Comparison of ENCODE assay signal across 10 cellular contexts in genomic region chr16:51152691-51153261, GRCh38. TPM values are rescaled to one million over a fixed set of nuclear protein-coding genes. Genes with fewer than 3 reads are reported as not detected.
A peak's percentile ranks its signal among the peaks of the same experiment; 100 is the strongest.
DNase-seq lines count a peak whose midpoint lies in the region; ATAC-seq, FAIRE-seq and TF ChIP-seq lines count a peak whose summit lies in the region.
"Had no signal": no experiment of that assay in that cellular context is flagged by ENCODE, and none has a peak within 500 bp of the region (broad histone marks: within the 10 kb centered on the region; RNA-seq: fewer than 3 reads in every experiment).

No MANE protein-coding gene starts in this region.

- no peaks in the 10 kb centered on the region for H3F3A ChIP-seq in SK-N-SH (replicated peaks; ENCODE audit: insufficient read depth)

- H3K9me3 ChIP-seq in SK-N-SH (no peaks in the 10 kb centered on the region), left ventricle myocardium inferior (replicated peaks) (no peaks in the 10 kb centered on the region)

- TF ChIP-seq EP300 in SK-N-SH (IDR thresholded peaks at IDR 0.05; ENCODE audit: borderline replicate concordance in 1 of 2, low read depth in 1 of 2, low read length in 1 of 2), result no peak

- no peaks in the 10 kb centered on the region for H3K9me2 ChIP-seq in SK-N-SH

- H2AFZ ChIP-seq in SK-N-SH (ENCODE audit: low read depth), result no peak overlapping the region

- H3K4me3 ChIP-seq in SK-N-SH (ENCODE audit: low read depth in 2 of 2, low read length in 1 of 2) (0 out of 4 replicates have a peak overlapping the region, but pooled peaks of 1 of the 2 experiments have one; percentile 19), left ventricle myocardium inferior (peak overlapping the region; percentile 66), retinal pigment epithelial cell (ENCODE audit: low read length) (peak overlapping the region; percentile 29)
- H3K4me3 ChIP-seq: lung had no signal

- peaks cover 84% of the 10 kb centered on the region for H3K27me3 ChIP-seq in SK-N-SH (ENCODE audit: insufficient read depth)
- peaks cover 100% of the 10 kb centered on the region for H3K27me3 ChIP-seq in left ventricle myocardium inferior (ENCODE audit: low read depth)

- H3K27ac ChIP-seq in SK-N-SH (ENCODE audit: low read depth in 2 of 2, low read length in 1 of 2) (no peak overlapping the region), left ventricle myocardium inferior (replicated peaks) (no peak overlapping the region)

- H3K36me3 ChIP-seq in SK-N-SH (replicated peaks in 1 of 2; ENCODE audit: control insufficient read depth in 1 of 2, insufficient read depth in 2 of 2, low read length in 1 of 2) (no peaks in the 10 kb centered on the region), left ventricle myocardium inferior (no peaks in the 10 kb centered on the region)

- no peaks in the 10 kb centered on the region for H4K20me1 ChIP-seq in SK-N-SH (ENCODE audit: insufficient read depth)

- CTCF ChIA-PET in SK-N-SH (lab: Yijun Ruan, JAX), result interaction anchor here (0.7 kb wide), 1 partner anchor 830 kb away, joined by 4 read pairs; no protein-coding TSS in a partner anchor

- H3K4me1 ChIP-seq in SK-N-SH (ENCODE audit: control insufficient read depth in 1 of 2, insufficient read depth in 2 of 2, low read depth in 1 of 2, low read length in 1 of 2) (no peaks in the 10 kb centered on the region; a peak in 1 of 4 replicates), left ventricle myocardium inferior (peaks cover 56% of the 10 kb centered on the region)

- POLR2A ChIA-PET in SK-N-SH (lab: Yijun Ruan, JAX), result no interaction called here

- no peak for TF ChIP-seq RAD21 in SK-N-SH (IDR thresholded peaks at IDR 0.05; ENCODE audit: low read length)

- H3K9ac ChIP-seq in SK-N-SH, result no peak overlapping the region

- TF ChIP-seq CTCF in SK-N-SH (IDR thresholded peaks at IDR 0.05) (no peak), left ventricle myocardium inferior (IDR thresholded peaks at IDR 0.05; ENCODE audit: borderline replicate concordance) (no peak), retinal pigment epithelial cell (conservative IDR thresholded peaks at IDR 0.05; ENCODE audit: low read depth, low read length) (no peak)

- ATAC-seq in GM18907 (IDR thresholded peaks at IDR 0.05; ENCODE audit: unreplicated experiment), result no peak

- DNase-seq in Daoy (ENCODE audit: low read depth), result peak; percentile 52
- DNase-seq in SK-N-SH, result peak; percentile 42
- no peak for DNase-seq in left ventricle myocardium inferior
- no peak for DNase-seq in retinal pigment epithelial cell (ENCODE audit: low read depth)
- no peak for DNase-seq in amniotic stem cell (lab: John Stamatoyannopoulos, UW)
- DNase-seq in SKM-1 treated with dmso at 0.1 percent for 144 hours (lab: John Stamatoyannopoulos, UW; ENCODE audit: unreplicated experiment), result no peak
- DNase-seq in RCC 7860 (ENCODE audit: low spot score), result no peak

- FAIRE-seq in RCC 7860 (lab: Jason Lieb, UNC), result no peak

- 27% methylated on average over 44 of the region's 51 CpGs for WGBS in SK-N-SH (ENCODE audit: low lambda C conversion rate)

- intact Hi-C loops in left ventricle myocardium inferior (cut with micrococcal nuclease), result no loop called here

- H3K79me2 ChIP-seq in SK-N-SH (ENCODE audit: insufficient read depth), result no peaks in the 10 kb centered on the region

- H3K4me2 ChIP-seq in SK-N-SH, result peak overlapping the region; percentile 82; the same call in 1 of the 2 replicates

TF ChIP-seq in SK-N-SH, 30 proteins besides CTCF, POLR2A, EP300 and RAD21:
- TF ChIP-seq POLR2AphosphoS5 (IDR thresholded peaks at IDR 0.05; ENCODE audit: low read depth, low read length), result no peak
- TF ChIP-seq RCOR1 (IDR thresholded peaks at IDR 0.05; ENCODE audit: low read length), result no peak
- TF ChIP-seq RFX5 (IDR thresholded peaks at IDR 0.05; ENCODE audit: low read length), result no peak
- TF ChIP-seq GABPA (IDR thresholded peaks at IDR 0.05; ENCODE audit: low read depth), result no peak
- no peak for TF ChIP-seq MAX (IDR thresholded peaks at IDR 0.05; ENCODE audit: low read depth)
- no peak for TF ChIP-seq TAF1 (IDR thresholded peaks at IDR 0.05; ENCODE audit: borderline replicate concordance, low read depth, low read length)
- TF ChIP-seq JUND (IDR thresholded peaks at IDR 0.05), result no peak
- no peak for TF ChIP-seq FOXJ3 (CRISPR knock-in tag; IDR thresholded peaks at IDR 0.05)
- TF ChIP-seq RXRA (IDR thresholded peaks at IDR 0.05; ENCODE audit: borderline replicate concordance, low read depth), result no peak

RNA-seq across cellular contexts. Expression of gene SALL1, which starts 1.7 kb away (rescaled TPM):
- total RNA-seq in Daoy (2014; rRNA removed; shearing (Covaris generic)), result 0.48 and 0.57 TPM in 2 replicates
- 0.02 TPM in 1 of 2 replicates, not detected in the other for polyA plus RNA-seq in SK-N-SH (2012; rRNA removed)
- not detected in 2 replicates for polyA plus RNA-seq in SK-N-SH (2012; cell fraction: cytosol; rRNA removed)
- 0.01 TPM in 1 of 2 replicates, not detected in the other for polyA plus RNA-seq in SK-N-SH (2012; cell fraction: nucleus; rRNA removed)
- total RNA-seq in left ventricle myocardium inferior, result 1.3 TPM
- polyA plus RNA-seq: IgD-negative memory B cell, lung had no signal

Comparison
In these comparisons a context has a peak if more than half of its experiments do, and no peak if none do; other contexts are left out.
1. DNase-seq: peak in Daoy (single experiment) and SK-N-SH (single experiment); none in left ventricle myocardium inferior (single experiment), retinal pigment epithelial cell (single experiment), amniotic stem cell (single experiment), SKM-1 treated with dmso at 0.1 percent for 144 hours (single experiment) and RCC 7860 (single experiment).